ENCODE assay signal across 17 cellular contexts in the genomic region with DNA sequence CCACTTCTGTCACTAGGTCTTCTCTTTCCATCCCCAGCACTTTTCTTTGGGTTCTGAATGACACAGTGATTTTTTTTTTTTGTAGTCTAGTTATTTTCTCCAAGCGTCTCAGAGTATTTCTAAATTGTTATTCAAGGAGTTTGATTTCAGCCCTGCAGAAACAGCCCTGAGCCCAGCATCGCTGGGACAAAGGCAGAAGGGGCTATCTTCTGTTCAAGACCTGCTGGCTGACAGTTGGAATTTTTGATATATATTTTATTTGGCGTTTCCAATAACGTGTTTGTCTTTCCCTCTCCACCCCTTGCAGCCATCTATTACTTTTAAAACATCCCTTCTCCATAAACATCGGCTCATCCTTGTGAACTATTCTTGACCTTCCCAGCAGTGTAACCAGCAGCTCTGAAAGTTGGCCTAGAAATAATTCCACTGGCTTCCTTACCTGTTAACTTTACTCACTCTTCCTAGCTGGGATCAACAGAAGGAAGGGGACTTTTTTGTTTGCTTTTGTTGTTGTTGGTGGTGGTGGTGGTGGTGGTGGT. TPM values are rescaled to one million over a fixed set of nuclear protein-coding genes. Genes with fewer than 3 reads are reported as not detected.
DNase-seq lines count a peak whose midpoint lies in the region; FAIRE-seq and TF ChIP-seq lines count a peak whose summit lies in the region.
"Had no signal": no experiment of that assay in that cellular context is flagged by ENCODE, and none has a peak within 500 bp of the region (broad histone marks: within the 10 kb centered on the region; RNA-seq: fewer than 3 reads in every experiment).

No MANE protein-coding gene starts in this region.

- H3K36me3 ChIP-seq in rectal smooth muscle tissue (ENCODE audit: control insufficient read depth, insufficient read depth, low read length) (no peaks in the 10 kb centered on the region), ovary (no peaks in the 10 kb centered on the region)

- intact Hi-C loops in ovary (cut with DNase I), result loop anchor here in 3 of 4 donors (2.0 to 10.0 kb wide), 3 partner anchors 221 to 225 kb away; no protein-coding TSS in a partner anchor

- H3K4me3 ChIP-seq in rectal smooth muscle tissue (ENCODE audit: low read length) (peak overlapping the region; percentile 56), ovary (no peak overlapping the region)
- H3K4me3 ChIP-seq: testis had no signal

- peaks cover 4% of the 10 kb centered on the region for H3K4me1 ChIP-seq in rectal smooth muscle tissue (ENCODE audit: control insufficient read depth, insufficient read depth, low read length)
- H3K4me1 ChIP-seq in ovary (ENCODE audit: insufficient read depth), result no peaks in the 10 kb centered on the region

- no peak overlapping the region for H3K9ac ChIP-seq in rectal smooth muscle tissue (ENCODE audit: low read length)

- TF ChIP-seq POLR2A in H54 (IDR thresholded peaks at IDR 0.05; ENCODE audit: low read depth, low read length) (no peak), ovary (IDR thresholded peaks at IDR 0.05) (no peak)

- H3K27ac ChIP-seq in rectal smooth muscle tissue (ENCODE audit: low read depth, low read length) (peak overlapping the region; percentile 99), ovary (no peak overlapping the region)
- H3K27ac ChIP-seq: C4-2B, testis had no signal

- 68 to 80% (median 78%) methylated on average over 5 of the region's 5 CpGs for WGBS in ovary, 3 donors

- in situ Hi-C loops in GM13976 (cut with MboI; ENCODE audit: low sequenced_read_pairs, unreplicated experiment), result loop anchor here (10.0 to 25.0 kb wide), 2 partner anchors 221 to 1594 kb away; no protein-coding TSS in a partner anchor

- FAIRE-seq in H54 (lab: Jason Lieb, UNC) (peak; percentile 33), islet of Langerhans (lab: Jason Lieb, UNC) (peak; percentile 21)
- FAIRE-seq: D721Med had no signal

- DNase-seq in H54 (ENCODE audit: insufficient read length, low spot score) (no peak), astrocyte of the hippocampus (ENCODE audit: low read depth, low spot score) (peak; percentile 52), ovary (no peak), NCI-H748 treated with DMSO at 0.1 percent for 48 hours (lab: John Stamatoyannopoulos, UW) (no peak), GM13976 (ENCODE audit: low spot score) (no peak)
- DNase-seq in activated CD4-positive, alpha-beta T cell treated with anti-CD3 and anti-CD28 coated beads for 4 hours, result no peak
- DNase-seq: activated CD4-positive, alpha-beta T cell treated with anti-CD3 and anti-CD28 coated beads, Interleukin-2, amount 10 ng/mL, durations not matched to agents 7 days and 5 days; activated naive CD8-positive, alpha-beta T cell treated with anti-CD3 and anti-CD28 coated beads for 36 hours; NCI-H146; NCI-H774 had no signal

- no peak for TF ChIP-seq CTCF in ovary (IDR thresholded peaks at IDR 0.05)
- no peak for TF ChIP-seq CTCF in GM13976 (IDR thresholded peaks at IDR 0.05; ENCODE audit: borderline replicate concordance, control extremely low read depth, extremely low read depth, insufficient read depth, missing control alignments)

- H3K27me3 ChIP-seq in rectal smooth muscle tissue (ENCODE audit: control insufficient read depth, insufficient read depth, low read length), result peaks cover 17% of the 10 kb centered on the region
- no peaks in the 10 kb centered on the region for H3K27me3 ChIP-seq in ovary
- H3K27me3 ChIP-seq: testis had no signal

- no peaks in the 10 kb centered on the region for H3K9me3 ChIP-seq in ovary
- H3K9me3 ChIP-seq: testis had no signal

- TF ChIP-seq EP300 in ovary (IDR thresholded peaks at IDR 0.05), result no peak

RNA-seq across cellular contexts. Expression of a gene that starts 5.5 kb away (rescaled TPM):
- 10 to 100 TPM; 27.7 to 73.7 (median 47.7) TPM for total RNA-seq in ovary
- 10 to 100 TPM; 35.0 to 49.8 TPM for polyA plus RNA-seq in ovary
- total RNA-seq: activated CD4-positive, alpha-beta T cell treated with anti-CD3 and anti-CD28 coated beads, Interleukin-2, amount 10 ng/mL, durations not matched to agents 7 days and 5 days; activated naive CD8-positive, alpha-beta T cell treated with anti-CD3 and anti-CD28 coated beads for 36 hours; activated T-helper 2 cell treated with anti-CD3 and anti-CD28 coated beads, Interferon-gamma antibody, Interleukin-2, Interleukin-4, amounts not matched to agents 10 μg/mL and 5 μg/mL and 100 μg/mL, durations not matched to agents 14 hours and 24 hours and 36 hours; T-helper 1 cell treated with Interleukin-12 subunit alpha and Interleukin-12 subunit beta and Interleukin-4 antibody, amounts not matched to agents 30 ng/mL and 1 ng/mL, for 36 hours had no signal
